1 cellular context compared by ENCODE assay signal in genomic region chr1:215600258-215600792, GRCh38.
TF ChIP-seq lines count a peak whose summit lies in the region.

No MANE protein-coding gene starts in this region.

TF ChIP-seq in IMR-90, 13 proteins besides CTCF, POLR2A, EP300 and RAD21 (continued from another document):
- TF ChIP-seq ELK1 (IDR thresholded peaks at IDR 0.05; ENCODE audit: borderline replicate concordance, low read depth, low read length) (no peak), NFE2L2 (IDR thresholded peaks at IDR 0.05; ENCODE audit: low read depth, low read length) (no peak), MXI1 (IDR thresholded peaks at IDR 0.05; ENCODE audit: borderline replicate concordance, low read depth, low read length) (no peak), USF2 (IDR thresholded peaks at IDR 0.05; ENCODE audit: low read depth, low read length) (no peak), MAZ (IDR thresholded peaks at IDR 0.05; ENCODE audit: borderline replicate concordance, low read depth, low read length) (no peak), MAFK (IDR thresholded peaks at IDR 0.05; ENCODE audit: low read depth, low read length) (no peak), BHLHE40 (IDR thresholded peaks at IDR 0.05; ENCODE audit: low read depth, low read length) (no peak)
